16 cellular contexts compared by ENCODE assay signal in the genomic region with DNA sequence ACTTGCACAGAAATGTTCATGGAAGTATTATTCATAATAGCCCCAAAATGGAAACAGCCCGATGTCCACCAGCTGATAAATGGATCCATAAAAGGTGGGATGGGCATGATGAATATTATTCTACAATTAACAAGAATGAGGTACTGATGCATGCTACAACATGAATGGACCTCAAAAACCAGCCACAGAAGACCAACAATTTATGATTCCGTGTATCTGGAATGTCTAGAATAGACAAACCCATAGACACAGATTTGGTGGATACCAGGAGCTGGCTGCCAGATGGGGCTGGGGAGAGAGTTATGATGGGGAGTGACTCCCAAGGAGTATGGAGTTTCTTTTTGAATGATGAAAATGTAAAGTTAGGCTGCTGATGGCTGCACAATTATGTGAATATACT. TPM values are rescaled to one million over a fixed set of nuclear protein-coding genes. Genes with fewer than 3 reads are reported as not detected.
DNase-seq lines count a peak whose midpoint lies in the region; ATAC-seq and TF ChIP-seq lines count a peak whose summit lies in the region.
"Had no signal": no experiment of that assay in that cellular context is flagged by ENCODE, and none has a peak within 500 bp of the region (broad histone marks: within the 10 kb centered on the region; RNA-seq: fewer than 3 reads in every experiment).

No MANE protein-coding gene starts in this region.

- H3K36me3 ChIP-seq in esophagus squamous epithelium, result peaks cover 0 to 25% (median 8%) of the 10 kb centered on the region in 3 donors

- intact Hi-C loops in esophagus squamous epithelium (cut with DNase I), result no loop called here
- intact Hi-C loops in activated CD4-positive, alpha-beta T cell treated with anti-CD3 and anti-CD28 coated beads for 36 hours (cut with DNase I, micrococcal nuclease), result loop anchor here in 1 of 2 experiments (5.0 kb wide), 1 partner anchor 213 kb away; no protein-coding TSS in a partner anchor

- H3K36me3 Mint-ChIP-seq in HFFc6 (ENCODE audit: low read depth) (peaks cover 16% of the 10 kb centered on the region), endothelial cell (ENCODE audit: low read depth, unreplicated experiment) (peaks cover 25% of the 10 kb centered on the region), nephron (ENCODE audit: low read depth) (peaks cover 8% of the 10 kb centered on the region)
- peaks cover 11% of the 10 kb centered on the region for H3K36me3 Mint-ChIP-seq in activated CD4-positive, alpha-beta T cell treated with anti-CD3 and anti-CD28 coated beads for 36 hours (ENCODE audit: low read depth)

- H3K27ac Mint-ChIP-seq in HFFc6, result peak overlapping the region; percentile 67
- peak overlapping the region; percentile 74 for H3K27ac Mint-ChIP-seq in endothelial cell (ENCODE audit: unreplicated experiment)
- peak overlapping the region; percentile 11 to 99 (median 85) for H3K27ac Mint-ChIP-seq in nephron
- H3K27ac Mint-ChIP-seq in activated CD4-positive, alpha-beta T cell treated with anti-CD3 and anti-CD28 coated beads for 36 hours, result no peak overlapping the region
- H3K27ac Mint-ChIP-seq: activated T-helper 1 cell treated with anti-CD3 and anti-CD28 coated beads, Interleukin-12 subunit alpha, Interleukin-12 subunit beta, Interleukin-2, Interleukin-4 antibody, amounts not matched to agents 30 ng/mL and 10 ng/mL and 1 ng/mL, durations not matched to agents 14 hours and 24 hours and 36 hours; T-helper 2 cell treated with Interferon-gamma antibody and Interleukin-4, amounts not matched to agents 5 μg/mL and 100 μg/mL, for 36 hours had no signal

- H3K4me3 Mint-ChIP-seq in HFFc6 (peak overlapping the region; percentile 50), endothelial cell (ENCODE audit: unreplicated experiment) (no peak overlapping the region), nephron (no peak overlapping the region)
- no peak overlapping the region for H3K4me3 Mint-ChIP-seq in activated CD4-positive, alpha-beta T cell treated with anti-CD3 and anti-CD28 coated beads for 36 hours
- H3K4me3 Mint-ChIP-seq: activated T-helper 1 cell treated with anti-CD3 and anti-CD28 coated beads, Interleukin-12 subunit alpha, Interleukin-12 subunit beta, Interleukin-2, Interleukin-4 antibody, amounts not matched to agents 30 ng/mL and 10 ng/mL and 1 ng/mL, durations not matched to agents 14 hours and 24 hours and 36 hours; T-helper 2 cell treated with Interferon-gamma antibody and Interleukin-4, amounts not matched to agents 5 μg/mL and 100 μg/mL, for 36 hours had no signal

- CTCF ChIA-PET in AG04450 (lab: Charles Lee), result interaction anchor here (1.3 kb wide), 1 partner anchor 11 kb away, joined by 3 read pairs; no protein-coding TSS in a partner anchor
- CTCF ChIA-PET in activated CD4-positive, alpha-beta T cell treated with anti-CD3 and anti-CD28 coated beads for 36 hours (lab: Charles Lee), result interaction anchor here (0.6 kb wide), 1 partner anchor 431 kb away, joined by 3 read pairs; no protein-coding TSS in a partner anchor

- H3K27ac ChIP-seq in AG04450 (ENCODE audit: low read depth, low read length), result peak overlapping the region; percentile 47
- peak overlapping the region in 2 of 4 donors; percentile 1 to 87 for H3K27ac ChIP-seq in esophagus squamous epithelium
- H3K27ac ChIP-seq: C4-2B had no signal

- TF ChIP-seq CTCF in AG04450 (IDR thresholded peaks at IDR 0.05; ENCODE audit: low read depth, low read length) (no peak), HFFc6 (IDR thresholded peaks at IDR 0.05) (no peak), endothelial cell (IDR thresholded peaks at IDR 0.05; ENCODE audit: unreplicated experiment) (no peak), nephron (IDR thresholded peaks at IDR 0.05; ENCODE audit: unreplicated experiment in 3 of 3) (no peak), esophagus squamous epithelium (IDR thresholded peaks at IDR 0.05) (no peak)

- DNase-seq in AG04450 (ENCODE audit: low read depth, low spot score) (peak; percentile 54), HFFc6 (peak; percentile 68), endothelial cell (ENCODE audit: low spot score) (no peak), NCI-H146 treated with DMSO at 0.1 percent for 48 hours (lab: John Stamatoyannopoulos, UW; ENCODE audit: unreplicated experiment) (no peak), esophagus squamous epithelium (lab: John Stamatoyannopoulos, UW) (no peak)
- no peak for DNase-seq in activated naive CD4-positive, alpha-beta T cell (lab: John Stamatoyannopoulos, UW)
- DNase-seq in activated CD4-positive, alpha-beta T cell treated with anti-CD3 and anti-CD28 coated beads for 36 hours, result no peak
- DNase-seq: DMS79 treated with DMSO at 0.1 percent for 48 hours, NCI-H1930, NCI-H526, RPMI8226 had no signal

- H3K9me3 ChIP-seq in AG04450 (ENCODE audit: control insufficient read depth, insufficient read depth, low read length), result no peaks in the 10 kb centered on the region
- H3K9me3 ChIP-seq in esophagus squamous epithelium, result no peaks in the 10 kb centered on the region

- no peaks in the 10 kb centered on the region for H3K27me3 ChIP-seq in AG04450 (ENCODE audit: control insufficient read depth, insufficient read depth, low read length)
- no peaks in the 10 kb centered on the region for H3K27me3 ChIP-seq in esophagus squamous epithelium

- WGBS in esophagus squamous epithelium, 2 donors, result 16 to 44% methylated on average over 2 of the region's 2 CpGs

- H3K27me3 Mint-ChIP-seq in HFFc6 (ENCODE audit: insufficient read depth) (no peaks in the 10 kb centered on the region), endothelial cell (ENCODE audit: unreplicated experiment) (peaks cover 6% of the 10 kb centered on the region), nephron (ENCODE audit: low read depth) (no peaks in the 10 kb centered on the region)
- H3K27me3 Mint-ChIP-seq in activated CD4-positive, alpha-beta T cell treated with anti-CD3 and anti-CD28 coated beads for 36 hours, result peaks cover 2% of the 10 kb centered on the region

- POLR2A ChIA-PET in AG04450 (lab: Yijun Ruan, JAX), result interaction anchor here (0.7 to 1.4 kb wide), 3 partner anchors 102 to 216 kb away, joined by 3 to 5 read pairs (median 3); a partner anchor contains a TSS
- POLR2A ChIA-PET in activated CD4-positive, alpha-beta T cell treated with anti-CD3 and anti-CD28 coated beads for 36 hours (lab: Charles Lee), result interaction anchor here (0.5 kb wide), 1 partner anchor 53 kb away, joined by 4 read pairs; no protein-coding TSS in a partner anchor

- H3K4me1 ChIP-seq in esophagus squamous epithelium, result peaks cover 12 to 73% (median 51%) of the 10 kb centered on the region in 3 donors

- H3K4me3 ChIP-seq in AG04450 (ENCODE audit: low read depth, low read length) (no peak overlapping the region), esophagus squamous epithelium (no peak overlapping the region)
- H3K4me3 ChIP-seq: GM12878 had no signal

- H3K4me1 Mint-ChIP-seq in HFFc6 (ENCODE audit: low read depth), result peaks cover 77% of the 10 kb centered on the region
- H3K4me1 Mint-ChIP-seq in endothelial cell (ENCODE audit: unreplicated experiment), result peaks cover 46% of the 10 kb centered on the region
- peaks cover 47% of the 10 kb centered on the region for H3K4me1 Mint-ChIP-seq in nephron
- H3K4me1 Mint-ChIP-seq in activated CD4-positive, alpha-beta T cell treated with anti-CD3 and anti-CD28 coated beads for 36 hours, result peaks cover 25% of the 10 kb centered on the region

- no peak for ATAC-seq in activated CD4-positive, alpha-beta T cell treated with anti-CD3 and anti-CD28 coated beads for 36 hours
- ATAC-seq: GM12878 had no signal

- H3K9me3 Mint-ChIP-seq in HFFc6, result no peaks in the 10 kb centered on the region
- no peaks in the 10 kb centered on the region for H3K9me3 Mint-ChIP-seq in endothelial cell (ENCODE audit: unreplicated experiment)
- H3K9me3 Mint-ChIP-seq in nephron, result no peaks in the 10 kb centered on the region
- no peaks in the 10 kb centered on the region for H3K9me3 Mint-ChIP-seq in activated CD4-positive, alpha-beta T cell treated with anti-CD3 and anti-CD28 coated beads for 36 hours (ENCODE audit: low read depth)
- H3K9me3 Mint-ChIP-seq: activated T-helper 1 cell treated with anti-CD3 and anti-CD28 coated beads, Interleukin-12 subunit alpha, Interleukin-12 subunit beta, Interleukin-2, Interleukin-4 antibody, amounts not matched to agents 30 ng/mL and 10 ng/mL and 1 ng/mL, durations not matched to agents 14 hours and 24 hours and 36 hours; T-helper 2 cell treated with Interferon-gamma antibody and Interleukin-4, amounts not matched to agents 5 μg/mL and 100 μg/mL, for 36 hours had no signal

- TF ChIP-seq POLR2A in esophagus squamous epithelium (IDR thresholded peaks at IDR 0.05), result no peak

RNA-seq across cellular contexts. Expression of a gene that starts 10.8 kb away (rescaled TPM):
- polyA plus RNA-seq in AG04450 (2011; rRNA removed), result 11.9 and 17.2 TPM in 2 replicates
- 9.9 and 16.9 TPM in 2 replicates for polyA minus RNA-seq in AG04450 (2011; rRNA and poly(A)+ RNA removed)
- total RNA-seq in HFFc6 (2021; fragmentation: NEBNext Ultra II Directional; extraction: Animal tissue kit (Norgen Biotek cat#: 25700)), result 10 to 100 TPM; 38.7 to 43.1 (median 39.9) TPM
- total RNA-seq in endothelial cell (ENCODE audit: unreplicated experiment) (24.2 TPM), esophagus squamous epithelium (10 to 100 TPM; 19.2 to 39.0 (median 26.5) TPM)
- total RNA-seq in activated CD4-positive, alpha-beta T cell treated with anti-CD3 and anti-CD28 coated beads for 36 hours, result 10 to 100 TPM in 1 of 2 experiments, 1 to 10 TPM in 1; 9.7 to 12.5 TPM

RNA-seq across cellular contexts. Expression of a gene that starts 27.5 kb away (rescaled TPM):
- 0.87 and 1.4 TPM in 2 replicates for polyA plus RNA-seq in AG04450 (2011; rRNA removed)
- polyA minus RNA-seq in AG04450 (2011; rRNA and poly(A)+ RNA removed), result 0.41 and 0.48 TPM in 2 replicates
- total RNA-seq in HFFc6 (2021; fragmentation: NEBNext Ultra II Directional; extraction: Animal tissue kit (Norgen Biotek cat#: 25700)), result 1 to 10 TPM in 4 of 6 experiments, under 1 TPM in 2; 0.66 to 1.5 (median 1.1) TPM
- 0.64 TPM for total RNA-seq in endothelial cell (ENCODE audit: unreplicated experiment)
- 10 to 100 TPM in 1 of 4 donors, 1 to 10 TPM in 3; 3.0 to 11.8 (median 6.6) TPM for total RNA-seq in esophagus squamous epithelium
- under 1 TPM; 0.35 to 0.41 TPM for total RNA-seq in activated CD4-positive, alpha-beta T cell treated with anti-CD3 and anti-CD28 coated beads for 36 hours

RNA-seq across cellular contexts. Expression of a gene that starts 36.7 kb away (rescaled TPM):
- polyA plus RNA-seq in AG04450 (2011; rRNA removed), result 29.4 and 36.8 TPM in 2 replicates
- polyA minus RNA-seq in AG04450 (2011; rRNA and poly(A)+ RNA removed), result 31.4 and 32.0 TPM in 2 replicates
- 10 to 100 TPM; 64.6 to 77.6 (median 71.1) TPM for total RNA-seq in HFFc6 (2021; fragmentation: NEBNext Ultra II Directional; extraction: Animal tissue kit (Norgen Biotek cat#: 25700))
- total RNA-seq in endothelial cell (ENCODE audit: unreplicated experiment) (66.3 TPM), esophagus squamous epithelium (10 to 100 TPM; 34.1 to 52.2 (median 46.5) TPM)
- 100 to 1,000 TPM in 1 of 2 experiments, 10 to 100 TPM in 1; 83.3 to 105 TPM for total RNA-seq in activated CD4-positive, alpha-beta T cell treated with anti-CD3 and anti-CD28 coated beads for 36 hours

RNA-seq across cellular contexts. Expression of a gene that starts 41.7 kb away (rescaled TPM):
- 35.4 and 38.2 TPM in 2 replicates for polyA plus RNA-seq in AG04450 (2011; rRNA removed)
- 39.0 and 39.7 TPM in 2 replicates for polyA minus RNA-seq in AG04450 (2011; rRNA and poly(A)+ RNA removed)
- total RNA-seq in HFFc6 (2021; fragmentation: NEBNext Ultra II Directional; extraction: Animal tissue kit (Norgen Biotek cat#: 25700)), result 10 to 100 TPM; 40.7 to 48.3 (median 47.0) TPM
- 45.9 TPM for total RNA-seq in endothelial cell (ENCODE audit: unreplicated experiment)
- 10 to 100 TPM; 34.0 to 47.9 (median 39.9) TPM for total RNA-seq in esophagus squamous epithelium
- 10 to 100 TPM; 38.7 to 40.7 TPM for total RNA-seq in activated CD4-positive, alpha-beta T cell treated with anti-CD3 and anti-CD28 coated beads for 36 hours

RNA-seq across cellular contexts. Expression of a gene that starts 52.3 kb away (rescaled TPM):
- 3.0 and 5.1 TPM in 2 replicates for polyA plus RNA-seq in AG04450 (2011; rRNA removed)
- polyA minus RNA-seq in AG04450 (2011; rRNA and poly(A)+ RNA removed), result 2.2 and 5.3 TPM in 2 replicates
- 10 to 100 TPM in 5 of 6 experiments, 1 to 10 TPM in 1; 7.3 to 18.2 (median 16.0) TPM for total RNA-seq in HFFc6 (2021; fragmentation: NEBNext Ultra II Directional; extraction: Animal tissue kit (Norgen Biotek cat#: 25700))
- total RNA-seq in endothelial cell (ENCODE audit: unreplicated experiment), result 8.0 TPM
- 1 to 10 TPM in 3 of 4 donors, under 1 TPM in 1; 0.61 to 4.8 (median 2.8) TPM for total RNA-seq in esophagus squamous epithelium
- total RNA-seq in activated CD4-positive, alpha-beta T cell treated with anti-CD3 and anti-CD28 coated beads for 36 hours, result 10 to 100 TPM; 27.0 to 28.9 TPM

Comparison
In these comparisons a context has a peak if more than half of its experiments do, and no peak if none do; other contexts are left out.
1. DNase-seq: peak in AG04450 (single experiment) and HFFc6 (single experiment); none in endothelial cell (single experiment), NCI-H146 treated with DMSO at 0.1 percent for 48 hours (single experiment), activated naive CD4-positive, alpha-beta T cell (0 of 4), esophagus squamous epithelium (single experiment) and activated CD4-positive, alpha-beta T cell treated with anti-CD3 and anti-CD28 coated beads for 36 hours (single experiment).